In the genomic region with DNA sequence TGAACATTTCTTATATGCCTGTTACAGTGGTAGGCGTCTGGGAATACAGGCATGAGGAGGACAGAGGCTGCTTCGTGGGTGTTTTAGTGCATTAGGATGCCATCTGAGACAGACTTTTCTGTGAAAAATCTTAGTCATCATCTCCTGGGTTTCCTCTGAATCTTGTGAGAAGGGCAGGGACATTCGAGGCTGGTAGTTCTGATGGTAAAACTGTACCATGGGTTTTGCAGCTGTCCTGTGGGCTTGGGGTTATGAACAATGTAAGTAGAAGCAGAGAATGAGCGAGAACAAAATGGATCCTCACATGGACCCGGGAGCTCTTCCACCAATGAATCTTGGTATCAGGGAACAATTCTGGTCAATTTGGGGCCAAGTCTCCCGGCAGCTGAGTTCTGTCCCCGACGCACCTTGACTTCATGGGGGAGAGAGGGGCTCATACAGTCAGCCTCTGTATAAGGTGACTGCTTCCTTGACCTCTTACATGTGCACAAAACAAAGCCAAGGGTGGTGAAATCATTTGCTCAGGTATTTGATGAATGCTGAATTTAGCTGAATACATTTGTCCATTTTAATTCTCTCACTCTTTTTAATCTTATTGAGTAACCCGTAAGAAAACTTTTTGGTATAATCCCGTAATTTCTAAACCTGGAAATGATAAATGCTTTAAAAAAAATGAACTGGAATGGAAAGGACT, we compare ENCODE assay signal across 11 cellular contexts.
A peak's percentile ranks its signal among the peaks of the same experiment; 100 is the strongest.
DNase-seq lines count a peak whose midpoint lies in the region; ATAC-seq, FAIRE-seq and TF ChIP-seq lines count a peak whose summit lies in the region.
"Had no signal": no experiment of that assay in that cellular context is flagged by ENCODE, and none has a peak within 500 bp of the region (broad histone marks: within the 10 kb centered on the region; RNA-seq: fewer than 3 reads in every experiment).

No MANE protein-coding gene starts in this region.

- H3K79me2 ChIP-seq in endothelial cell of umbilical vein (ENCODE audit: control insufficient read depth, insufficient read depth, low read length) = no peaks in the 10 kb centered on the region

- H2BK120ac ChIP-seq in IMR-90 (ENCODE audit: low read depth, low read length) = peak overlapping the region; percentile 98

- BruUV-seq in IMR-90 (replicated peaks; lab: Mats Ljungman, UMichigan) (no TSS peak), endothelial cell of umbilical vein (replicated peaks; lab: Mats Ljungman, UMichigan) (no TSS peak)

- H3K4me3 ChIP-seq in IMR-90 (ENCODE audit: insufficient read depth, low read depth, low read length) (no peak overlapping the region), endothelial cell of umbilical vein (replicated peaks in 1 of 3; ENCODE audit: insufficient read depth in 1 of 3, low read depth in 1 of 3, low read length in 3 of 3) (no peak overlapping the region), psoas muscle (no peak overlapping the region)

- peak overlapping the region; percentile 97 for H3K27ac ChIP-seq in IMR-90 (ENCODE audit: insufficient read depth, low read length)
- H3K27ac ChIP-seq in endothelial cell of umbilical vein (ENCODE audit: insufficient read depth, low read depth, low read length) = peak overlapping the region; percentile 90
- peak overlapping the region; percentile 39 for H3K27ac ChIP-seq in psoas muscle

- H4K8ac ChIP-seq in IMR-90 (ENCODE audit: low read depth in 2 of 2, low read length in 2 of 2) = peak overlapping the region; percentile 90 to 96

- ATAC-seq in IMR-90 (ENCODE audit: low read depth) = peak; percentile 5; the same call in 1 of the 2 replicates
- no peak for ATAC-seq in psoas muscle
- no peak for ATAC-seq in HG02623 (IDR thresholded peaks at IDR 0.05; ENCODE audit: unreplicated experiment)
- ATAC-seq: left lobe of liver had no signal

- DNase-seq in Daoy (ENCODE audit: low read depth) (peak; percentile 59), IMR-90 (peak; percentile 66), endothelial cell of umbilical vein (ENCODE audit: low read depth, low spot score) (peak; percentile 47), psoas muscle (no peak), NCI-H1417 (lab: John Stamatoyannopoulos, UW) (no peak), NAMALWA (ENCODE audit: low spot score) (no peak)
- DNase-seq: activated CD8-positive, alpha-beta memory T cell treated with anti-CD3 and anti-CD28 coated beads, Interleukin-2, amount 50 U/mL, for 48 hours; DMS53; NCI-H2029 treated with DMSO at 0.1 percent for 48 hours had no signal

- H3K9me1 ChIP-seq in IMR-90 (ENCODE audit: insufficient read depth, low read length) (peaks cover 31% of the 10 kb centered on the region), endothelial cell of umbilical vein (replicated peaks; ENCODE audit: control insufficient read depth, extremely low read depth, insufficient read depth, low read length) (no peaks in the 10 kb centered on the region)

- intact Hi-C loops in IMR-90 (cut with micrococcal nuclease) = loop anchor here (5.0 kb wide), 1 partner anchor 42 kb away; no protein-coding TSS in a partner anchor
- intact Hi-C loops in endothelial cell of umbilical vein (cut with micrococcal nuclease) = loop anchor here (1.0 kb wide), 6 partner anchors 12 to 225 kb away; no protein-coding TSS in a partner anchor
- intact Hi-C loops in psoas muscle (cut with DNase I) = no loop called here

- peak overlapping the region; percentile 94 for H2BK20ac ChIP-seq in IMR-90 (ENCODE audit: low read depth, low read length)

- in situ Hi-C loops in IMR-90 (cut with MboI; ENCODE audit: low sequenced_read_pairs) = no loop called here

- H4K20me1 ChIP-seq in IMR-90 (ENCODE audit: insufficient read depth, low read length) (no peaks in the 10 kb centered on the region), endothelial cell of umbilical vein (replicated peaks; ENCODE audit: control insufficient read depth, extremely low read depth, insufficient read depth, low read length) (no peaks in the 10 kb centered on the region)

- H3K4me1 ChIP-seq in IMR-90 (ENCODE audit: control insufficient read depth, insufficient read depth, low read length) (peaks cover 26% of the 10 kb centered on the region), endothelial cell of umbilical vein (ENCODE audit: control insufficient read depth, extremely low read depth, insufficient read depth, low read length) (peaks cover 36% of the 10 kb centered on the region), psoas muscle (peaks cover 3% of the 10 kb centered on the region)

- H2BK15ac ChIP-seq in IMR-90 (ENCODE audit: low read depth, low read length) = peak overlapping the region; percentile 86

- POLR2A ChIA-PET in IMR-90 (lab: Charles Lee; ENCODE audit: unreplicated experiment) = no interaction called here
- POLR2A ChIA-PET in endothelial cell of umbilical vein (lab: Charles Lee) = interaction anchor here (0.6 to 1.5 kb wide), 3 partner anchors 12 to 108 kb away, joined by 3 to 6 read pairs (median 5); no protein-coding TSS in a partner anchor

- peak overlapping the region; percentile 88 for H2AK5ac ChIP-seq in IMR-90 (ENCODE audit: low read depth, low read length)

- CTCF ChIA-PET in IMR-90 (lab: Yijun Ruan, JAX) (interaction anchor here (0.9 to 1.2 kb wide), 2 partner anchors 32 to 224 kb away, joined by 3 read pairs; no protein-coding TSS in a partner anchor), endothelial cell of umbilical vein (lab: Charles Lee) (interaction anchor here (0.7 to 3.2 kb wide), 9 partner anchors 12 to 226 kb away, joined by 3 to 16 read pairs (median 3); no protein-coding TSS in a partner anchor)

- no peaks in the 10 kb centered on the region for H3K9me3 ChIP-seq in IMR-90 (ENCODE audit: control insufficient read depth, insufficient read depth, low read length)
- no peaks in the 10 kb centered on the region for H3K9me3 ChIP-seq in endothelial cell of umbilical vein (replicated peaks; ENCODE audit: control insufficient read depth, insufficient read depth, low read length)
- H3K9me3 ChIP-seq in psoas muscle = no peaks in the 10 kb centered on the region

- FAIRE-seq in endothelial cell of umbilical vein (lab: Jason Lieb, UNC) = peak; percentile 75

- H3K4ac ChIP-seq in IMR-90 (ENCODE audit: low read depth, low read length) = peak overlapping the region; percentile 94

- H3K23ac ChIP-seq in IMR-90 (ENCODE audit: low read depth, low read length) = peak overlapping the region; percentile 83

- no peaks in the 10 kb centered on the region for H3K27me3 ChIP-seq in IMR-90 (ENCODE audit: control insufficient read depth, insufficient read depth, low read length)
- H3K27me3 ChIP-seq in endothelial cell of umbilical vein (ENCODE audit: control insufficient read depth in 2 of 2, insufficient read depth in 2 of 2, low read length in 2 of 2) = no peaks in the 10 kb centered on the region
- peaks cover 0 to 2% (median 0%) of the 10 kb centered on the region in 3 donors for H3K27me3 ChIP-seq in psoas muscle (ENCODE audit: insufficient read depth in 3 of 3, low read length in 2 of 3)

- H2AFZ ChIP-seq in IMR-90 (replicated peaks; ENCODE audit: low read length, poor library complexity) (peak overlapping the region; percentile 50), endothelial cell of umbilical vein (ENCODE audit: low read depth, low read length) (peak overlapping the region; percentile 52)

- H2BK5ac ChIP-seq in IMR-90 (ENCODE audit: low read depth, low read length, poor library complexity, severe bottlenecking) = peak overlapping the region; percentile 99

- TF ChIP-seq RAD21 in IMR-90 (IDR thresholded peaks at IDR 0.05; ENCODE audit: low read length) = no peak

- H3K14ac ChIP-seq in IMR-90 (replicated peaks; ENCODE audit: low read depth, low read length) = peak overlapping the region; percentile 93

- peaks cover 6 to 12% of the 10 kb centered on the region in 2 experiments; a peak in 2 of 4 replicates for H3K79me1 ChIP-seq in IMR-90 (ENCODE audit: low read depth in 1 of 2, low read length in 2 of 2)

- H3K18ac ChIP-seq in IMR-90 (ENCODE audit: low read depth, low read length) = peak overlapping the region; percentile 95

- dilution Hi-C loops in IMR-90 (cut with HindIII; ENCODE audit: low sequenced_read_pairs, unreplicated experiment) (no loop called here), endothelial cell of umbilical vein (cut with MboI; ENCODE audit: extremely low pct_ligation_motif_present, low sequenced_read_pairs) (loop anchor here (10.0 kb wide), 1 partner anchor 45 kb away; no protein-coding TSS in a partner anchor)

- peak overlapping the region; percentile 43 for H3K9ac ChIP-seq in IMR-90 (ENCODE audit: low read depth, low read length)
- peak overlapping the region; percentile 12 for H3K9ac ChIP-seq in endothelial cell of umbilical vein (replicated peaks; ENCODE audit: extremely low read depth, insufficient read depth, low read length)

- no peaks in the 10 kb centered on the region for H3K36me3 ChIP-seq in IMR-90 (ENCODE audit: control insufficient read depth, insufficient read depth, low read length)
- H3K36me3 ChIP-seq in endothelial cell of umbilical vein (ENCODE audit: control insufficient read depth in 2 of 2, extremely low read depth in 1 of 2, insufficient read depth in 2 of 2, low read length in 2 of 2) = no peaks in the 10 kb centered on the region
- H3K36me3 ChIP-seq in psoas muscle (ENCODE audit: insufficient read depth in 1 of 2, low read depth in 1 of 2) = no peaks in the 10 kb centered on the region

- TF ChIP-seq CTCF in IMR-90 (conservative IDR thresholded peaks at IDR 0.05; ENCODE audit: low read depth, low read length) = no peak
- TF ChIP-seq CTCF in endothelial cell of umbilical vein (IDR thresholded peaks at IDR 0.05; ENCODE audit: extremely low read depth in 1 of 2, insufficient read depth in 1 of 2, low read depth in 1 of 2, low read length in 2 of 2) = no peak
- no peak for TF ChIP-seq CTCF in psoas muscle (IDR thresholded peaks at IDR 0.05)

- H4K91ac ChIP-seq in IMR-90 (ENCODE audit: insufficient read depth, low read depth, low read length) = peak overlapping the region; percentile 96

- H2AK9ac ChIP-seq in IMR-90 (replicated peaks; ENCODE audit: low read depth, low read length, poor library complexity) = peak overlapping the region; percentile 7

- H4K5ac ChIP-seq in IMR-90 (ENCODE audit: low read depth, low read length) = peak overlapping the region; percentile 97

- H3K4me2 ChIP-seq in IMR-90 (ENCODE audit: low read depth, low read length) (peak overlapping the region; percentile 18; the same call in 1 of the 2 replicates), endothelial cell of umbilical vein (ENCODE audit: insufficient read depth, low read length) (peak overlapping the region; percentile 64)

- peak overlapping the region; percentile 90 for H3K56ac ChIP-seq in IMR-90 (ENCODE audit: extremely low read depth, insufficient read depth, low read length)

- WGBS in IMR-90 (ENCODE audit: extremely low coverage in 2 of 2, insufficient read length in 1 of 2), 2 experiments = 47% methylated on average over 3 of the region's 10 CpGs; no CpG with 5 or more reads in 1 of the 2 experiments
- WGBS in psoas muscle, 3 donors = 77 to 82% (median 80%) methylated on average over 10 of the region's 10 CpGs

- 0 out of 2 replicates have a peak, but pooled peaks have one; percentile 33 for TF ChIP-seq POLR2A in IMR-90 (IDR thresholded peaks at IDR 0.05; ENCODE audit: low read depth, low read length)
- TF ChIP-seq POLR2A in endothelial cell of umbilical vein (IDR thresholded peaks at IDR 0.05; ENCODE audit: low read depth, low read length) = no peak

TF ChIP-seq in IMR-90, 13 proteins besides CTCF, POLR2A, EP300 and RAD21 (continues in another document):
- no peak for TF ChIP-seq MXI1 (IDR thresholded peaks at IDR 0.05; ENCODE audit: borderline replicate concordance, low read depth, low read length)

TF ChIP-seq in endothelial cell of umbilical vein, 7 proteins besides CTCF, POLR2A, EP300 and RAD21 (continues in another document):
- TF ChIP-seq MYC (IDR thresholded peaks at IDR 0.05; ENCODE audit: low read depth, low read length) = no peak

Comparison
In these comparisons a context has a peak if more than half of its experiments do, and no peak if none do; other contexts are left out.
1. DNase-seq: peak in Daoy (single experiment), IMR-90 (single experiment) and endothelial cell of umbilical vein (single experiment); none in psoas muscle (0 of 2), NCI-H1417 (0 of 3) and NAMALWA (single experiment).
2. H3K27ac ChIP-seq: peak in every context shown above with its lines; median percentile 97 in IMR-90; 90 in endothelial cell of umbilical vein; 39 in psoas muscle.
3. intact Hi-C loops: an anchor here in IMR-90 (5.0 kb wide) and endothelial cell of umbilical vein (1.0 kb wide); none called in psoas muscle.